ENCODE assay signal across 20 cellular contexts in genomic region chr3:57094606-57095005, GRCh38. TPM values are rescaled to one million over a fixed set of nuclear protein-coding genes. Genes with fewer than 3 reads are reported as not detected.
A peak's percentile ranks its signal among the peaks of the same experiment; 100 is the strongest.
DNase-seq lines count a peak whose midpoint lies in the region; ATAC-seq and TF ChIP-seq lines count a peak whose summit lies in the region.
"Had no signal": no experiment of that assay in that cellular context is flagged by ENCODE, and none has a peak within 500 bp of the region (broad histone marks: within the 10 kb centered on the region; RNA-seq: fewer than 3 reads in every experiment).

No MANE protein-coding gene starts in this region.

- H3K9ac ChIP-seq in skeletal muscle satellite cell (ENCODE audit: low read depth, low read length): no peak overlapping the region

- ATAC-seq in Right ventricle myocardium superior (ENCODE audit: poor library complexity): peak; percentile 19
- no peak for ATAC-seq in right cardiac atrium
- ATAC-seq in HG02884 (IDR thresholded peaks at IDR 0.05; ENCODE audit: unreplicated experiment): no peak
- no peak for ATAC-seq in HG02840 (IDR thresholded peaks at IDR 0.05; ENCODE audit: low FRiP score, unreplicated experiment)
- ATAC-seq: GM12878, PC-3 had no signal

- H3K36me3 ChIP-seq in skeletal muscle satellite cell (ENCODE audit: insufficient read depth, low read length) (no peaks in the 10 kb centered on the region), MG63 (no peaks in the 10 kb centered on the region)

- H3K9me3 ChIP-seq in right cardiac atrium (ENCODE audit: control insufficient read depth, low read length) (no peaks in the 10 kb centered on the region), skeletal muscle satellite cell (replicated peaks; ENCODE audit: low read length) (no peaks in the 10 kb centered on the region), MG63 (no peaks in the 10 kb centered on the region)
- H3K9me3 ChIP-seq: stomach had no signal

- H3K4me2 ChIP-seq in skeletal muscle satellite cell (ENCODE audit: low read length): peak overlapping the region; percentile 24

- H3K4me3 ChIP-seq in right cardiac atrium (ENCODE audit: low read length): no peak overlapping the region
- no peak overlapping the region for H3K4me3 ChIP-seq in fibroblast of pulmonary artery (replicated peaks; ENCODE audit: low read depth, low read length)
- no peak overlapping the region for H3K4me3 ChIP-seq in skeletal muscle satellite cell (ENCODE audit: low read length)
- H3K4me3 ChIP-seq in MG63: no peak overlapping the region
- H3K4me3 ChIP-seq: GM12878, stomach had no signal

- 63% methylated on average over 4 of the region's 4 CpGs for WGBS in right cardiac atrium

- intact Hi-C loops in Right ventricle myocardium superior (cut with DNase I) (no loop called here), right cardiac atrium (cut with DNase I) (loop anchor here in 1 of 4 donors (5.0 kb wide), 1 partner anchor 133 kb away; the partner anchor contains the start of gene APPL1)

- no peak overlapping the region for H3K27ac ChIP-seq in right cardiac atrium (ENCODE audit: low read length)

- TF ChIP-seq CTCF in fibroblast of pulmonary artery (IDR thresholded peaks at IDR 0.05; ENCODE audit: low read length, missing control alignments): no peak

- H3K4me1 ChIP-seq in right cardiac atrium (ENCODE audit: control insufficient read depth, insufficient read depth, low read length) (no peaks in the 10 kb centered on the region), skeletal muscle satellite cell (ENCODE audit: control insufficient read depth, insufficient read depth, low read length) (peaks cover 28% of the 10 kb centered on the region)

- DNase-seq in Right ventricle myocardium superior: no peak
- no peak for DNase-seq in right cardiac atrium
- DNase-seq in NCI-H526 treated with DMSO at 0.1 percent for 48 hours (lab: John Stamatoyannopoulos, UW): peak; percentile 9
- DNase-seq in fibroblast of pulmonary artery (ENCODE audit: low read depth): peak; percentile 13
- no peak for DNase-seq in MG63
- DNase-seq: ACHN; activated CD4-positive, alpha-beta T cell treated with anti-CD3 and anti-CD28 coated beads for 48 hours; activated naive CD4-positive, alpha-beta T cell treated with anti-CD3 and anti-CD28 coated beads, Interleukin-2, amount 50 U/mL, for 16 hours; effector CD8-positive, alpha-beta T cell; naive B cell; NCI-H1436; NCI-H446 treated with DMSO at 0.1 percent for 48 hours; PC-3; stomach had no signal

- no peaks in the 10 kb centered on the region for H3K27me3 ChIP-seq in right cardiac atrium (ENCODE audit: control insufficient read depth, insufficient read depth)
- no peaks in the 10 kb centered on the region for H3K27me3 ChIP-seq in skeletal muscle satellite cell (ENCODE audit: control insufficient read depth, insufficient read depth, low read length)
- no peaks in the 10 kb centered on the region for H3K27me3 ChIP-seq in MG63
- H3K27me3 ChIP-seq: stomach had no signal

RNA-seq across cellular contexts. Expression of gene SPATA12, which starts 34.1 kb away (rescaled TPM):
- not detected for total RNA-seq in Right ventricle myocardium superior
- not detected for total RNA-seq in right cardiac atrium
- 0.02 TPM for polyA plus RNA-seq in right cardiac atrium
- total RNA-seq in skeletal muscle satellite cell (2012; rRNA removed): under 0.01 TPM in 1 of 2 replicates, not detected in the other
- not detected in 2 replicates for total RNA-seq in MG63 (2014; rRNA removed; shearing (Covaris generic); ENCODE audit: low replicate concordance)
- total RNA-seq: frontal cortex, liver, stomach had no signal
- polyA plus RNA-seq: liver had no signal

Comparison
In these comparisons a context has a peak if more than half of its experiments do, and no peak if none do; other contexts are left out.
1. DNase-seq: peak in NCI-H526 treated with DMSO at 0.1 percent for 48 hours (single experiment) and fibroblast of pulmonary artery (single experiment); none in Right ventricle myocardium superior (single experiment), right cardiac atrium (0 of 3) and MG63 (single experiment).